1 cellular context compared by ENCODE assay signal in genomic region chr12:32069731-32070130, GRCh38.
TF ChIP-seq lines count a peak whose summit lies in the region.

No MANE protein-coding gene starts in this region.

TF ChIP-seq in SK-N-SH, 30 proteins besides CTCF, POLR2A, EP300 and RAD21 (continued from another document):
- TF ChIP-seq REST (IDR thresholded peaks at IDR 0.05; ENCODE audit: low read depth, low read length) = no peak
- TF ChIP-seq NRF1 (IDR thresholded peaks at IDR 0.05; ENCODE audit: low read depth, low read length) = no peak
- TF ChIP-seq RFX5 (IDR thresholded peaks at IDR 0.05; ENCODE audit: low read length) = no peak
- TF ChIP-seq TAF1 (IDR thresholded peaks at IDR 0.05; ENCODE audit: borderline replicate concordance, low read depth, low read length) = no peak
- TF ChIP-seq FOSL2 (IDR thresholded peaks at IDR 0.05; ENCODE audit: borderline replicate concordance, low read depth) = no peak
- TF ChIP-seq NFIC (IDR thresholded peaks at IDR 0.05; ENCODE audit: borderline replicate concordance) = no peak
- no peak for TF ChIP-seq RCOR1 (IDR thresholded peaks at IDR 0.05; ENCODE audit: low read length)
- TF ChIP-seq SIN3A (IDR thresholded peaks at IDR 0.05; ENCODE audit: borderline replicate concordance, low read depth, low read length) = no peak
- no peak for TF ChIP-seq USF1 (IDR thresholded peaks at IDR 0.05; ENCODE audit: borderline replicate concordance, low read depth)
- no peak for TF ChIP-seq PBX3 (IDR thresholded peaks at IDR 0.05)
- TF ChIP-seq YY1 (IDR thresholded peaks at IDR 0.05; ENCODE audit: low read depth) = no peak
- TF ChIP-seq, protein P1, sequence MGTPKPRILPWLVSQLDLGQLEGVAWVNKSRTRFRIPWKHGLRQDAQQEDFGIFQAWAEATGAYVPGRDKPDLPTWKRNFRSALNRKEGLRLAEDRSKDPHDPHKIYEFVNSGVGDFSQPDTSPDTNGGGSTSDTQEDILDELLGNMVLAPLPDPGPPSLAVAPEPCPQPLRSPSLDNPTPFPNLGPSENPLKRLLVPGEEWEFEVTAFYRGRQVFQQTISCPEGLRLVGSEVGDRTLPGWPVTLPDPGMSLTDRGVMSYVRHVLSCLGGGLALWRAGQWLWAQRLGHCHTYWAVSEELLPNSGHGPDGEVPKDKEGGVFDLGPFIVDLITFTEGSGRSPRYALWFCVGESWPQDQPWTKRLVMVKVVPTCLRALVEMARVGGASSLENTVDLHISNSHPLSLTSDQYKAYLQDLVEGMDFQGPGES (IDR thresholded peaks at IDR 0.05; ENCODE audit: low read depth, low read length) = no peak
- no peak for TF ChIP-seq GATA2 (CRISPR knock-in tag; IDR thresholded peaks at IDR 0.05)
- no peak for TF ChIP-seq MXI1 (IDR thresholded peaks at IDR 0.05; ENCODE audit: low read depth, low read length)
- TF ChIP-seq, protein P2, sequence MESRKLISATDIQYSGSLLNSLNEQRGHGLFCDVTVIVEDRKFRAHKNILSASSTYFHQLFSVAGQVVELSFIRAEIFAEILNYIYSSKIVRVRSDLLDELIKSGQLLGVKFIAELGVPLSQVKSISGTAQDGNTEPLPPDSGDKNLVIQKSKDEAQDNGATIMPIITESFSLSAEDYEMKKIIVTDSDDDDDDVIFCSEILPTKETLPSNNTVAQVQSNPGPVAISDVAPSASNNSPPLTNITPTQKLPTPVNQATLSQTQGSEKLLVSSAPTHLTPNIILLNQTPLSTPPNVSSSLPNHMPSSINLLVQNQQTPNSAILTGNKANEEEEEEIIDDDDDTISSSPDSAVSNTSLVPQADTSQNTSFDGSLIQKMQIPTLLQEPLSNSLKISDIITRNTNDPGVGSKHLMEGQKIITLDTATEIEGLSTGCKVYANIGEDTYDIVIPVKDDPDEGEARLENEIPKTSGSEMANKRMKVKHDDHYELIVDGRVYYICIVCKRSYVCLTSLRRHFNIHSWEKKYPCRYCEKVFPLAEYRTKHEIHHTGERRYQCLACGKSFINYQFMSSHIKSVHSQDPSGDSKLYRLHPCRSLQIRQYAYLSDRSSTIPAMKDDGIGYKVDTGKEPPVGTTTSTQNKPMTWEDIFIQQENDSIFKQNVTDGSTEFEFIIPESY (IDR thresholded peaks at IDR 0.05; ENCODE audit: borderline replicate concordance, low read depth) = no peak
